ENCODE assay signal across 3 cellular contexts in the genomic region with DNA sequence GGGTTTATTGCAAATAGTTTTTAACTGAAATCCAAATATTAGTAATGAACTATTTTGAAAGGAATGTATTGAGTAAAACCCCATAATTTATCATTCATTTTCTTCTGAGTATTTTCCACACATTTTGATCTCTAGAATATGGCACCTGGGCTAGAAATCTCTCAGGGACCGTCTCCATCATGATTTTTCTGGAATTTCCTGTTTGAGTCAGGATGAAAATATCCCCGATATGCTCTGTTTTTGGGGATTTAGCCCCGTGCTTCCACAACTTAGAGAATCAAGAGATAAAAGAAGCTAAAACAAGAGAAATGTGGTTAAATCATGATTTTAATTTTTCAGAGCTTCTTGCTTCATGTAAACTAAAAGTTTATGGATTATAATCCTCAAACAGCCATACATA.
A peak's percentile ranks its signal among the peaks of the same experiment; 100 is the strongest.
TF ChIP-seq lines count a peak whose summit lies in the region.

No MANE protein-coding gene starts in this region.

TF ChIP-seq in SK-N-SH, 30 proteins besides CTCF, POLR2A, EP300 and RAD21 (continued from another document):
- TF ChIP-seq, protein P1, sequence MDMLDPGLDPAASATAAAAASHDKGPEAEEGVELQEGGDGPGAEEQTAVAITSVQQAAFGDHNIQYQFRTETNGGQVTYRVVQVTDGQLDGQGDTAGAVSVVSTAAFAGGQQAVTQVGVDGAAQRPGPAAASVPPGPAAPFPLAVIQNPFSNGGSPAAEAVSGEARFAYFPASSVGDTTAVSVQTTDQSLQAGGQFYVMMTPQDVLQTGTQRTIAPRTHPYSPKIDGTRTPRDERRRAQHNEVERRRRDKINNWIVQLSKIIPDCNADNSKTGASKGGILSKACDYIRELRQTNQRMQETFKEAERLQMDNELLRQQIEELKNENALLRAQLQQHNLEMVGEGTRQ (IDR thresholded peaks at IDR 0.05; ENCODE audit: borderline replicate concordance, low read depth, low read length) = no peak
- TF ChIP-seq TEAD4 (IDR thresholded peaks at IDR 0.05; ENCODE audit: borderline replicate concordance, insufficient read depth) = 0 out of 2 replicates have a peak, but pooled peaks have one; percentile 34

TF ChIP-seq in SK-N-SH treated with all-trans-retinoic acid at 6 μM for 48 hours, 23 proteins besides CTCF, POLR2A, EP300 and RAD21 (continued from another document):
- TF ChIP-seq, protein P2, sequence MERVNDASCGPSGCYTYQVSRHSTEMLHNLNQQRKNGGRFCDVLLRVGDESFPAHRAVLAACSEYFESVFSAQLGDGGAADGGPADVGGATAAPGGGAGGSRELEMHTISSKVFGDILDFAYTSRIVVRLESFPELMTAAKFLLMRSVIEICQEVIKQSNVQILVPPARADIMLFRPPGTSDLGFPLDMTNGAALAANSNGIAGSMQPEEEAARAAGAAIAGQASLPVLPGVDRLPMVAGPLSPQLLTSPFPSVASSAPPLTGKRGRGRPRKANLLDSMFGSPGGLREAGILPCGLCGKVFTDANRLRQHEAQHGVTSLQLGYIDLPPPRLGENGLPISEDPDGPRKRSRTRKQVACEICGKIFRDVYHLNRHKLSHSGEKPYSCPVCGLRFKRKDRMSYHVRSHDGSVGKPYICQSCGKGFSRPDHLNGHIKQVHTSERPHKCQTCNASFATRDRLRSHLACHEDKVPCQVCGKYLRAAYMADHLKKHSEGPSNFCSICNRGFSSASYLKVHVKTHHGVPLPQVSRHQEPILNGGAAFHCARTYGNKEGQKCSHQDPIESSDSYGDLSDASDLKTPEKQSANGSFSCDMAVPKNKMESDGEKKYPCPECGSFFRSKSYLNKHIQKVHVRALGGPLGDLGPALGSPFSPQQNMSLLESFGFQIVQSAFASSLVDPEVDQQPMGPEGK (CRISPR knock-in tag; IDR thresholded peaks at IDR 0.05; ENCODE audit: borderline replicate concordance) = no peak
- no peak for TF ChIP-seq PPARA (CRISPR knock-in tag; IDR thresholded peaks at IDR 0.05; ENCODE audit: borderline replicate concordance)

TF ChIP-seq in IMR-90, 13 proteins besides CTCF, POLR2A, EP300 and RAD21 (continued from another document):
- TF ChIP-seq CEBPB (IDR thresholded peaks at IDR 0.05; ENCODE audit: low read depth, low read length) = no peak
- no peak for TF ChIP-seq RFX5 (IDR thresholded peaks at IDR 0.05; ENCODE audit: low read depth, low read length)
- no peak for TF ChIP-seq CHD1 (IDR thresholded peaks at IDR 0.05; ENCODE audit: low read depth, low read length)
TF ChIP-seq in IMR-90: peak in this region for 0.
